7 cellular contexts compared by ENCODE assay signal in genomic region chr5:95194856-95195255, GRCh38.
"Had no signal": no experiment of that assay in that cellular context is flagged by ENCODE, and none has a peak within 500 bp of the region (broad histone marks: within the 10 kb centered on the region; RNA-seq: fewer than 3 reads in every experiment).

No MANE protein-coding gene starts in this region.

- ATAC-seq: GM23338 had no signal

- H3K4me3 Mint-ChIP-seq: GM23338, H9 had no signal

- H3K4me3 ChIP-seq: GM23338 had no signal

- DNase-seq: H9, HCEC 1CT, IMR-90 had no signal

- FAIRE-seq: H1, H54, HTR-8/SVneo had no signal

- H3K9me3 Mint-ChIP-seq: GM23338, H9 had no signal

- H3K27ac Mint-ChIP-seq: GM23338, H9 had no signal
